ENCODE assay signal across 1 cellular context in genomic region chr9:127309715-127310114, GRCh38.
TF ChIP-seq lines count a peak whose summit lies in the region.

No MANE protein-coding gene starts in this region.

TF ChIP-seq in A549, 52 proteins besides CTCF, POLR2A, EP300 and RAD21 (continued from another document):
- TF ChIP-seq MAX (IDR thresholded peaks at IDR 0.05) (no peak), HES2 (IDR thresholded peaks at IDR 0.05) (no peak), NPAS2 (CRISPR knock-in tag; IDR thresholded peaks at IDR 0.05; ENCODE audit: borderline replicate concordance) (no peak)
